Comparison of ENCODE assay signal across 8 cellular contexts in genomic region chr15:91099616-91100560, GRCh38. TPM values are rescaled to one million over a fixed set of nuclear protein-coding genes. Genes with fewer than 3 reads are reported as not detected.
DNase-seq lines count a peak whose midpoint lies in the region; ATAC-seq, FAIRE-seq and TF ChIP-seq lines count a peak whose summit lies in the region.

TSS of gene SV2B (plus strand) at chr15:91100257. CDS start at chr15:91226264, 126,007 bp downstream.

- FAIRE-seq in pancreas (lab: Jason Lieb, UNC): no peak
- FAIRE-seq in urothelium cell line (lab: Jason Lieb, UNC): no peak

- peaks cover 0 to 7% (median 2%) of the 10 kb centered on the region in 4 donors for H3K27me3 ChIP-seq in pancreas

- peak; percentile 74 for DNase-seq in G401 (ENCODE audit: low spot score)
- DNase-seq in NOMO-1 treated with DMSO at 0.1 percent for 48 hours (lab: John Stamatoyannopoulos, UW; ENCODE audit: unreplicated experiment): peak; percentile 11
- peak; percentile 48 for DNase-seq in activated naive CD4-positive, alpha-beta T cell treated with Interleukin-2 at 50 U/mL for 16 hours
- DNase-seq in head of caudate nucleus: peak; percentile 64 to 93 (median 82)
- DNase-seq in pancreas: peak; percentile 20 to 77 (median 42)
- peak; percentile 65 for DNase-seq in urothelium cell line (ENCODE audit: low spot score)

- in situ Hi-C loops in G401 (cut with HindIII; ENCODE audit: low sequenced_read_pairs): no loop called here

- 1% methylated on average over 75 to 80 of the region's 80 CpGs for WGBS in pancreas, 2 donors

- no peaks in the 10 kb centered on the region for H3K4me1 ChIP-seq in pancreas

- intact Hi-C loops in head of caudate nucleus (cut with DNase I) (no loop called here), pancreas (cut with DNase I) (no loop called here)

- no peaks in the 10 kb centered on the region for H3K9me3 ChIP-seq in pancreas

- no peak for TF ChIP-seq CTCF in pancreas (IDR thresholded peaks at IDR 0.05)

- H3K4me3 ChIP-seq in pancreas: peak within 1 kb of the TSS; percentile 31 to 56 (median 44)

- peak within 1 kb of the TSS; percentile 19 to 59 (median 44) for H3K27ac ChIP-seq in pancreas

- ATAC-seq in HG02623 (IDR thresholded peaks at IDR 0.05; ENCODE audit: unreplicated experiment) (peak; percentile 44), pancreas (peak; percentile 70 to 86 (median 76)), HG03457 (IDR thresholded peaks at IDR 0.05; ENCODE audit: unreplicated experiment) (no peak)

- no peaks in the 10 kb centered on the region for H3K36me3 ChIP-seq in pancreas

RNA-seq across cellular contexts. Expression of gene SV2B, which starts in this region (rescaled TPM):
- total RNA-seq in G401 (2014; rRNA removed; shearing (Covaris generic)): not detected in 2 replicates
- 10 to 100 TPM in 1 of 6 donors, 1 to 10 TPM in 5; 3.6 to 11.3 (median 6.5) TPM for total RNA-seq in pancreas
- polyA plus RNA-seq in pancreas: 1 to 10 TPM in 1 of 2 donors, under 1 TPM in 1; 0.53 to 2.7 TPM

Comparison
In these comparisons a context has a peak if more than half of its experiments do, and no peak if none do; other contexts are left out.
1. Peak in DNase-seq in G401; RNA of the gene not detected or under 1 TPM.
2. DNase-seq: peak in every context shown above with its lines; median percentile 82 in head of caudate nucleus; 74 in G401; 65 in urothelium cell line; 48 in activated naive CD4-positive, alpha-beta T cell treated with Interleukin-2 at 50 U/mL for 16 hours; 42 in pancreas; 11 in NOMO-1 treated with DMSO at 0.1 percent for 48 hours.